In genomic region chr11:123174196-123175183, GRCh38 we compare ENCODE assay signal across 11 cellular contexts. TPM values are rescaled to one million over a fixed set of nuclear protein-coding genes. Genes with fewer than 3 reads are reported as not detected.
DNase-seq lines count a peak whose midpoint lies in the region; ATAC-seq, FAIRE-seq and TF ChIP-seq lines count a peak whose summit lies in the region.
"Had no signal": no experiment of that assay in that cellular context is flagged by ENCODE, and none has a peak within 500 bp of the region (broad histone marks: within the 10 kb centered on the region; RNA-seq: fewer than 3 reads in every experiment).

No MANE protein-coding gene starts in this region.

- no peaks in the 10 kb centered on the region for H3K9me1 ChIP-seq in keratinocyte (ENCODE audit: control insufficient read depth, extremely low read depth, insufficient read depth, low read length)

- CTCF ChIA-PET in CD8-positive, alpha-beta memory T cell (lab: Charles Lee): interaction anchor here (1.0 kb wide), 1 partner anchor 10 kb away, joined by 3 read pairs; no protein-coding TSS in a partner anchor

- no peak overlapping the region for H3K9ac ChIP-seq in keratinocyte (ENCODE audit: control insufficient read depth, extremely low read depth, insufficient read depth, low read length)

- no peaks in the 10 kb centered on the region for H3K9me3 Mint-ChIP-seq in HFFc6
- H3K9me3 Mint-ChIP-seq in CD8-positive, alpha-beta memory T cell: no peaks in the 10 kb centered on the region

- H3K4me2 ChIP-seq in keratinocyte (ENCODE audit: control insufficient read depth, extremely low read depth, insufficient read depth, low read depth, low read length): peak overlapping the region; percentile 41

- POLR2A ChIA-PET in CD8-positive, alpha-beta memory T cell (lab: Charles Lee): no interaction called here

- dilution Hi-C loops in keratinocyte (cut with MboI; ENCODE audit: extremely low pct_ligation_motif_present, low sequenced_read_pairs): no loop called here

- no peak for TF ChIP-seq CTCF in HFFc6 (IDR thresholded peaks at IDR 0.05)
- no peak for TF ChIP-seq CTCF in keratinocyte (optimal IDR thresholded peaks at IDR 0.05 in 1 of 3, IDR thresholded peaks at IDR 0.05 in 1 of 3, conservative IDR thresholded peaks at IDR 0.05 in 1 of 3; ENCODE audit: extremely low read depth in 1 of 3, insufficient read depth in 2 of 3, low read length in 3 of 3)

- peak; percentile 97 for DNase-seq in HFFc6
- peak; percentile 91 for DNase-seq in astrocyte of the hippocampus (ENCODE audit: low read depth, low spot score)
- peak; percentile 77 for DNase-seq in keratinocyte (ENCODE audit: low read depth, low spot score)
- peak; percentile 95 for DNase-seq in stromal cell of bone marrow (ENCODE audit: low read depth)
- no peak for DNase-seq in substantia nigra (lab: John Stamatoyannopoulos, UW)
- no peak for DNase-seq in SKM-1 treated with dmso at 0.1 percent for 144 hours (lab: John Stamatoyannopoulos, UW; ENCODE audit: unreplicated experiment)
- DNase-seq in CD8-positive, alpha-beta memory T cell: no peak
- DNase-seq: T-helper 2 cell had no signal

- peak; percentile 83 for FAIRE-seq in keratinocyte (lab: Jason Lieb, UNC)
- FAIRE-seq: colon, GM12891 had no signal

- no peak overlapping the region for H2AFZ ChIP-seq in keratinocyte (ENCODE audit: control insufficient read depth, low read length)

- H3K27ac ChIP-seq in keratinocyte (ENCODE audit: control insufficient read depth, insufficient read depth, low read length): peak overlapping the region; percentile 72
- H3K27ac ChIP-seq in substantia nigra (ENCODE audit: low read depth, low read length, poor library complexity, severe bottlenecking): no peak overlapping the region
- H3K27ac ChIP-seq in CD8-positive, alpha-beta memory T cell (ENCODE audit: low read depth, low read length): no peak overlapping the region

- peaks cover 32% of the 10 kb centered on the region for H3K4me1 ChIP-seq in keratinocyte (ENCODE audit: control insufficient read depth, extremely low read depth, insufficient read depth, low read length)
- no peaks in the 10 kb centered on the region for H3K4me1 ChIP-seq in CD8-positive, alpha-beta memory T cell (ENCODE audit: insufficient read depth, low read length)

- no peaks in the 10 kb centered on the region for H4K20me1 ChIP-seq in keratinocyte (ENCODE audit: control insufficient read depth, extremely low read depth, insufficient read depth, low read length)

- H3K4me3 ChIP-seq in keratinocyte (ENCODE audit: control insufficient read depth in 2 of 3, extremely low read depth in 1 of 3, insufficient read depth in 2 of 3, low read depth in 1 of 3, low read length in 3 of 3): no peak overlapping the region
- H3K4me3 ChIP-seq in CD8-positive, alpha-beta memory T cell (ENCODE audit: low read length): no peak overlapping the region

- no peaks in the 10 kb centered on the region; the same call in 1 of the 2 replicates for H3K27me3 Mint-ChIP-seq in HFFc6 (ENCODE audit: insufficient read depth)
- peaks cover 0 to 6% of the 10 kb centered on the region in 2 donors for H3K27me3 Mint-ChIP-seq in CD8-positive, alpha-beta memory T cell

- peaks cover 82% of the 10 kb centered on the region for H3K4me1 Mint-ChIP-seq in HFFc6 (ENCODE audit: low read depth)
- H3K4me1 Mint-ChIP-seq in CD8-positive, alpha-beta memory T cell: no peaks in the 10 kb centered on the region

- peaks cover 54% of the 10 kb centered on the region for H3K36me3 Mint-ChIP-seq in HFFc6 (ENCODE audit: low read depth)
- H3K36me3 Mint-ChIP-seq in CD8-positive, alpha-beta memory T cell: no peaks in the 10 kb centered on the region

- H3K79me2 ChIP-seq in keratinocyte (ENCODE audit: control insufficient read depth, insufficient read depth, low read length): no peaks in the 10 kb centered on the region

- peak overlapping the region; percentile 79 for H3K4me3 Mint-ChIP-seq in HFFc6
- no peak overlapping the region for H3K4me3 Mint-ChIP-seq in CD8-positive, alpha-beta memory T cell

- ATAC-seq in HG02884 (IDR thresholded peaks at IDR 0.05; ENCODE audit: unreplicated experiment): no peak

- no peaks in the 10 kb centered on the region for H3K27me3 ChIP-seq in keratinocyte (ENCODE audit: control insufficient read depth, extremely low read depth, insufficient read depth, low read length)
- H3K27me3 ChIP-seq in CD8-positive, alpha-beta memory T cell (ENCODE audit: insufficient read depth, low read length, poor library complexity, severe bottlenecking): no peaks in the 10 kb centered on the region

- H3K9me3 ChIP-seq in keratinocyte (ENCODE audit: control insufficient read depth, low read depth, low read length): no peaks in the 10 kb centered on the region
- no peaks in the 10 kb centered on the region for H3K9me3 ChIP-seq in CD8-positive, alpha-beta memory T cell (ENCODE audit: low read length)

- no peaks in the 10 kb centered on the region for H3K36me3 ChIP-seq in keratinocyte (ENCODE audit: control insufficient read depth in 2 of 2, extremely low read depth in 1 of 2, insufficient read depth in 2 of 2, low read length in 2 of 2)
- H3K36me3 ChIP-seq in CD8-positive, alpha-beta memory T cell (ENCODE audit: insufficient read depth, low read length): no peaks in the 10 kb centered on the region

- H3K27ac Mint-ChIP-seq in HFFc6: peak overlapping the region; percentile 93
- H3K27ac Mint-ChIP-seq in CD8-positive, alpha-beta memory T cell: no peak overlapping the region

RNA-seq across cellular contexts. Expression of gene CLMP, which starts 20.6 kb away (rescaled TPM):
- 100 to 1,000 TPM; 126 to 201 (median 138) TPM for total RNA-seq in HFFc6 (2021; fragmentation: NEBNext Ultra II Directional; extraction: Animal tissue kit (Norgen Biotek cat#: 25700))
- polyA plus RNA-seq in keratinocyte: 2.7 to 5.4 TPM (median 3.1 TPM) in 3 replicates
- 7.0 TPM for polyA plus RNA-seq in keratinocyte (2011; ENCODE audit: low read depth)
- 1.7 and 2.8 TPM in 2 replicates for polyA plus RNA-seq in keratinocyte (2011; cell fraction: cytosol; rRNA removed)
- 2.2 and 4.6 TPM in 2 replicates for polyA plus RNA-seq in keratinocyte (2011; cell fraction: nucleus; rRNA removed)
- 1.8 and 2.8 TPM in 2 replicates for polyA plus RNA-seq in keratinocyte (2012; ENCODE audit: low replicate concordance)
- polyA minus RNA-seq in keratinocyte: 6.3 to 11.2 TPM (median 9.6 TPM) in 3 replicates
- polyA minus RNA-seq in keratinocyte (2011; cell fraction: cytosol; rRNA and poly(A)+ RNA removed): 2.5 TPM
- 1.9 and 5.5 TPM in 2 replicates for polyA minus RNA-seq in keratinocyte (2011; cell fraction: nucleus; rRNA and poly(A)+ RNA removed)
- under 1 TPM; 0.07 to 0.09 TPM for total RNA-seq in CD8-positive, alpha-beta memory T cell
- polyA plus RNA-seq in CD8-positive, alpha-beta memory T cell: 0.31 TPM

Comparison
In these comparisons a context has a peak if more than half of its experiments do, and no peak if none do; other contexts are left out.
1. DNase-seq: peak in HFFc6 (single experiment), astrocyte of the hippocampus (single experiment), keratinocyte (single experiment) and stromal cell of bone marrow (single experiment); none in substantia nigra (0 of 49), SKM-1 treated with dmso at 0.1 percent for 144 hours (single experiment) and CD8-positive, alpha-beta memory T cell (0 of 5).
2. RNA of gene CLMP, which starts 20.6 kb away (total RNA-seq): 126 to 201 TPM in HFFc6; 0.07 to 0.09 TPM in CD8-positive, alpha-beta memory T cell; every median in the first group is over 100 times any median in the second.